In genomic region chr11:78449866-78450265, GRCh38 we compare ENCODE assay signal across 19 cellular contexts.
"Had no signal": no experiment of that assay in that cellular context is flagged by ENCODE, and none has a peak within 500 bp of the region (broad histone marks: within the 10 kb centered on the region; RNA-seq: fewer than 3 reads in every experiment).

No MANE protein-coding gene starts in this region.

- H3K79me2 ChIP-seq: hepatocyte had no signal

- H3K9me3 Mint-ChIP-seq: activated naive CD8-positive, alpha-beta T cell treated with anti-CD3 and anti-CD28 coated beads, Interleukin-2, amount 10 ng/mL, durations not matched to agents 7 days and 5 days; activated T-helper 1 cell treated with anti-CD3 and anti-CD28 coated beads, Interleukin-12 subunit alpha, Interleukin-12 subunit beta, Interleukin-2, Interleukin-4 antibody, amounts not matched to agents 30 ng/mL and 10 ng/mL and 1 ng/mL, durations not matched to agents 14 hours and 24 hours and 36 hours; dendritic cell treated with granulocyte-macrophage colony-stimulating factor and Interleukin-4, amounts not matched to agents 40 ng/mL and 50 ng/mL, for 4 days; effector memory CD8-positive, alpha-beta T cell; stimulated activated naive CD8-positive, alpha-beta T cell treated with anti-CD3 and anti-CD28 coated beads, Interleukin-15, Interleukin-2, amounts not matched to agents 100 ng/mL and 50 ng/mL, for 24 hours; type B pancreatic cell had no signal

- DNase-seq: activated CD4-positive, CD25-positive, alpha-beta regulatory T cell treated with anti-CD3 and anti-CD28 coated beads, Interleukin-2, amount 50 U/mL, for 72 hours; activated naive CD8-positive, alpha-beta T cell treated with anti-CD3 and anti-CD28 coated beads, Interleukin-2, amount 10 ng/mL, durations not matched to agents 7 days and 5 days; cerebellar nuclear complex; effector memory CD8-positive, alpha-beta T cell; kidney; left lung; mammary epithelial cell; mucosa of descending colon; naive thymus-derived CD4-positive, alpha-beta T cell; T-helper 1 cell; T1000 had no signal

- H3K36me3 ChIP-seq: left lung, neutrophil, suprapubic skin had no signal

- H3K27ac Mint-ChIP-seq: activated naive CD8-positive, alpha-beta T cell treated with anti-CD3 and anti-CD28 coated beads, Interleukin-2, amount 10 ng/mL, durations not matched to agents 7 days and 5 days; activated T-helper 1 cell treated with anti-CD3 and anti-CD28 coated beads, Interleukin-12 subunit alpha, Interleukin-12 subunit beta, Interleukin-2, Interleukin-4 antibody, amounts not matched to agents 30 ng/mL and 10 ng/mL and 1 ng/mL, durations not matched to agents 14 hours and 24 hours and 36 hours; dendritic cell treated with granulocyte-macrophage colony-stimulating factor and Interleukin-4, amounts not matched to agents 40 ng/mL and 50 ng/mL, for 4 days; naive thymus-derived CD4-positive, alpha-beta T cell; stimulated activated naive CD8-positive, alpha-beta T cell treated with anti-CD3 and anti-CD28 coated beads, Interleukin-15, Interleukin-2, amounts not matched to agents 100 ng/mL and 50 ng/mL, for 24 hours; type B pancreatic cell had no signal

- H3K9me3 ChIP-seq: left lung, mucosa of descending colon, neutrophil, suprapubic skin had no signal

- H3K4me3 Mint-ChIP-seq: activated naive CD8-positive, alpha-beta T cell treated with anti-CD3 and anti-CD28 coated beads, Interleukin-2, amount 10 ng/mL, durations not matched to agents 7 days and 5 days; activated T-helper 1 cell treated with anti-CD3 and anti-CD28 coated beads, Interleukin-12 subunit alpha, Interleukin-12 subunit beta, Interleukin-2, Interleukin-4 antibody, amounts not matched to agents 30 ng/mL and 10 ng/mL and 1 ng/mL, durations not matched to agents 14 hours and 24 hours and 36 hours; dendritic cell treated with granulocyte-macrophage colony-stimulating factor and Interleukin-4, amounts not matched to agents 40 ng/mL and 50 ng/mL, for 4 days; effector memory CD8-positive, alpha-beta T cell; naive thymus-derived CD4-positive, alpha-beta T cell; stimulated activated naive CD8-positive, alpha-beta T cell treated with anti-CD3 and anti-CD28 coated beads, Interleukin-15, Interleukin-2, amounts not matched to agents 100 ng/mL and 50 ng/mL, for 24 hours; type B pancreatic cell had no signal

- H3K27me3 Mint-ChIP-seq: activated naive CD8-positive, alpha-beta T cell treated with anti-CD3 and anti-CD28 coated beads, Interleukin-2, amount 10 ng/mL, durations not matched to agents 7 days and 5 days; dendritic cell treated with granulocyte-macrophage colony-stimulating factor and Interleukin-4, amounts not matched to agents 40 ng/mL and 50 ng/mL, for 4 days; effector memory CD8-positive, alpha-beta T cell; naive thymus-derived CD4-positive, alpha-beta T cell; stimulated activated naive CD8-positive, alpha-beta T cell treated with anti-CD3 and anti-CD28 coated beads, Interleukin-15, Interleukin-2, amounts not matched to agents 100 ng/mL and 50 ng/mL, for 24 hours; type B pancreatic cell had no signal

- H3K27me3 ChIP-seq: hepatocyte, left lung, neutrophil, suprapubic skin had no signal

- H3K4me3 ChIP-seq: hepatocyte, left lung, mucosa of descending colon, skin epidermis, suprapubic skin had no signal

- H3K4me1 ChIP-seq: left lung, suprapubic skin had no signal

- H2AFZ ChIP-seq: hepatocyte had no signal

- H3K27ac ChIP-seq: hepatocyte, left lung, neutrophil, skin epidermis, suprapubic skin had no signal

- H3K4me2 ChIP-seq: hepatocyte had no signal

- ATAC-seq: effector memory CD8-positive, alpha-beta T cell; left lung; mucosa of descending colon; naive thymus-derived CD4-positive, alpha-beta T cell had no signal
